In genomic region chr17:48542956-48543853, GRCh38 we compare ENCODE assay signal across 8 cellular contexts. TPM values are rescaled to one million over a fixed set of nuclear protein-coding genes. Genes with fewer than 3 reads are reported as not detected.
DNase-seq lines count a peak whose midpoint lies in the region; ATAC-seq, FAIRE-seq and TF ChIP-seq lines count a peak whose summit lies in the region.

No MANE protein-coding gene starts in this region.

- peak overlapping the region; percentile 74 for H3K9ac ChIP-seq in keratinocyte (ENCODE audit: control insufficient read depth, extremely low read depth, insufficient read depth, low read length)

- no peaks in the 10 kb centered on the region for H3K36me3 ChIP-seq in brain microvascular endothelial cell (replicated peaks)
- H3K36me3 ChIP-seq in keratinocyte (ENCODE audit: control insufficient read depth in 2 of 2, extremely low read depth in 1 of 2, insufficient read depth in 2 of 2, low read length in 2 of 2): peaks cover 0 to 3% of the 10 kb centered on the region in 2 experiments

- peak; percentile 58 for ATAC-seq in HG03066 (IDR thresholded peaks at IDR 0.05; ENCODE audit: low read depth, unreplicated experiment)

- H4K20me1 ChIP-seq in keratinocyte (ENCODE audit: control insufficient read depth, extremely low read depth, insufficient read depth, low read length): no peaks in the 10 kb centered on the region

- no peak for FAIRE-seq in keratinocyte (lab: Jason Lieb, UNC)

- H3K4me1 ChIP-seq in keratinocyte (ENCODE audit: control insufficient read depth, extremely low read depth, insufficient read depth, low read length): peaks cover 24% of the 10 kb centered on the region

- peaks cover 81% of the 10 kb centered on the region for H3K27me3 ChIP-seq in brain microvascular endothelial cell (replicated peaks)
- peaks cover 24% of the 10 kb centered on the region for H3K27me3 ChIP-seq in keratinocyte (ENCODE audit: control insufficient read depth, extremely low read depth, insufficient read depth, low read length)

- dilution Hi-C loops in keratinocyte (cut with MboI; ENCODE audit: extremely low pct_ligation_motif_present, low sequenced_read_pairs): no loop called here

- H3K4me3 ChIP-seq in GM12875 (ENCODE audit: low read depth, low read length) (peak overlapping the region; percentile 80), brain microvascular endothelial cell (ENCODE audit: low read depth, low read length) (peak overlapping the region; percentile 75), keratinocyte (ENCODE audit: control insufficient read depth in 2 of 3, extremely low read depth in 1 of 3, insufficient read depth in 2 of 3, low read depth in 1 of 3, low read length in 3 of 3) (peak overlapping the region; percentile 54 to 76 (median 73))

- TF ChIP-seq CTCF in GM12875 (IDR thresholded peaks at IDR 0.05; ENCODE audit: borderline replicate concordance, insufficient read depth, low read depth, low read length) (peak; percentile 26; the same call in 1 of the 2 replicates), brain microvascular endothelial cell (IDR thresholded peaks at IDR 0.05; ENCODE audit: low read depth, low read length, missing control alignments) (no peak), keratinocyte (optimal IDR thresholded peaks at IDR 0.05 in 1 of 3, IDR thresholded peaks at IDR 0.05 in 1 of 3, conservative IDR thresholded peaks at IDR 0.05 in 1 of 3; ENCODE audit: extremely low read depth in 1 of 3, insufficient read depth in 2 of 3, low read length in 3 of 3) (peak; percentile 6 to 23 (median 20))

- H3K9me1 ChIP-seq in keratinocyte (ENCODE audit: control insufficient read depth, extremely low read depth, insufficient read depth, low read length): no peaks in the 10 kb centered on the region

- peaks cover 13% of the 10 kb centered on the region for H3K79me2 ChIP-seq in keratinocyte (ENCODE audit: control insufficient read depth, insufficient read depth, low read length)

- in situ Hi-C loops in brain microvascular endothelial cell (cut with HindIII; ENCODE audit: low pct_ligation_motif_present, low sequenced_read_pairs): no loop called here

- peak overlapping the region; percentile 80 for H2AFZ ChIP-seq in keratinocyte (ENCODE audit: control insufficient read depth, low read length)

- no peak overlapping the region for H3K27ac ChIP-seq in brain microvascular endothelial cell
- peak overlapping the region; percentile 60 for H3K27ac ChIP-seq in keratinocyte (ENCODE audit: control insufficient read depth, insufficient read depth, low read length)

- peak; percentile 62 for DNase-seq in T1000 (lab: John Stamatoyannopoulos, UW)
- peak; percentile 4 for DNase-seq in brain microvascular endothelial cell
- peak; percentile 57 for DNase-seq in keratinocyte (ENCODE audit: low read depth, low spot score)
- peak; percentile 44 to 49 for DNase-seq in stimulated activated CD4-positive, alpha-beta T cell treated with anti-CD3 and anti-CD28 coated beads, Interleukin-2, amount 100 ng/mL, for 48 hours
- DNase-seq in LoVo (ENCODE audit: low spot score): no peak
- no peak for DNase-seq in anterior cingulate cortex (lab: John Stamatoyannopoulos, UW)

- no peaks in the 10 kb centered on the region for H3K9me3 ChIP-seq in keratinocyte (ENCODE audit: control insufficient read depth, low read depth, low read length)

- peak overlapping the region; percentile 77 for H3K4me2 ChIP-seq in keratinocyte (ENCODE audit: control insufficient read depth, extremely low read depth, insufficient read depth, low read depth, low read length)

RNA-seq across cellular contexts. Expression of gene HOXB2, which starts 1.7 kb away (rescaled TPM):
- 3.0 to 5.7 TPM (median 3.8 TPM) in 3 replicates for polyA plus RNA-seq in keratinocyte
- not detected for polyA plus RNA-seq in keratinocyte (2011; ENCODE audit: low read depth)
- 4.2 and 4.6 TPM in 2 replicates for polyA plus RNA-seq in keratinocyte (2011; cell fraction: cytosol; rRNA removed)
- 7.0 and 9.2 TPM in 2 replicates for polyA plus RNA-seq in keratinocyte (2011; cell fraction: nucleus; rRNA removed)
- polyA plus RNA-seq in keratinocyte (2012; ENCODE audit: low replicate concordance): 1.9 and 7.8 TPM in 2 replicates
- polyA minus RNA-seq in keratinocyte: 0.33 to 1.6 TPM (median 0.58 TPM) in 3 replicates
- polyA minus RNA-seq in keratinocyte (2011; cell fraction: cytosol; rRNA and poly(A)+ RNA removed): 3.3 TPM
- polyA minus RNA-seq in keratinocyte (2011; cell fraction: nucleus; rRNA and poly(A)+ RNA removed): 0.53 and 0.85 TPM in 2 replicates

RNA-seq across cellular contexts. Expression of gene HOXB1, which starts 12.4 kb away (rescaled TPM):
- not detected in 3 replicates for polyA plus RNA-seq in keratinocyte
- polyA plus RNA-seq in keratinocyte (2011; ENCODE audit: low read depth): not detected
- polyA plus RNA-seq in keratinocyte (2011; cell fraction: cytosol; rRNA removed): not detected in 2 replicates
- not detected in 2 replicates for polyA plus RNA-seq in keratinocyte (2011; cell fraction: nucleus; rRNA removed)
- not detected in 2 replicates for polyA plus RNA-seq in keratinocyte (2012; ENCODE audit: low replicate concordance)
- not detected in 3 replicates for polyA minus RNA-seq in keratinocyte
- polyA minus RNA-seq in keratinocyte (2011; cell fraction: cytosol; rRNA and poly(A)+ RNA removed): not detected
- polyA minus RNA-seq in keratinocyte (2011; cell fraction: nucleus; rRNA and poly(A)+ RNA removed): not detected in 2 replicates

RNA-seq across cellular contexts. Expression of gene HOXB4, which starts 34.9 kb away (rescaled TPM):
- polyA plus RNA-seq in keratinocyte: 0.46 to 0.89 TPM (median 0.59 TPM) in 3 replicates
- 0.11 TPM for polyA plus RNA-seq in keratinocyte (2011; ENCODE audit: low read depth)
- 0.46 and 0.55 TPM in 2 replicates for polyA plus RNA-seq in keratinocyte (2011; cell fraction: cytosol; rRNA removed)
- polyA plus RNA-seq in keratinocyte (2011; cell fraction: nucleus; rRNA removed): 1.4 and 1.8 TPM in 2 replicates
- 0.30 and 1.2 TPM in 2 replicates for polyA plus RNA-seq in keratinocyte (2012; ENCODE audit: low replicate concordance)
- polyA minus RNA-seq in keratinocyte: 0.19 to 0.92 TPM (median 0.30 TPM) in 3 replicates
- not detected for polyA minus RNA-seq in keratinocyte (2011; cell fraction: cytosol; rRNA and poly(A)+ RNA removed)
- 0.21 and 0.70 TPM in 2 replicates for polyA minus RNA-seq in keratinocyte (2011; cell fraction: nucleus; rRNA and poly(A)+ RNA removed)

RNA-seq across cellular contexts. Expression of gene HOXB3, which starts 46.8 kb away (rescaled TPM):
- polyA plus RNA-seq in keratinocyte: 0.63 to 1.2 TPM (median 1.1 TPM) in 3 replicates
- polyA plus RNA-seq in keratinocyte (2011; ENCODE audit: low read depth): 0.56 TPM
- 0.47 and 0.49 TPM in 2 replicates for polyA plus RNA-seq in keratinocyte (2011; cell fraction: cytosol; rRNA removed)
- polyA plus RNA-seq in keratinocyte (2011; cell fraction: nucleus; rRNA removed): 3.6 and 4.7 TPM in 2 replicates
- 0.18 and 1.8 TPM in 2 replicates for polyA plus RNA-seq in keratinocyte (2012; ENCODE audit: low replicate concordance)
- polyA minus RNA-seq in keratinocyte: 0.30 to 0.72 TPM (median 0.54 TPM) in 3 replicates
- not detected for polyA minus RNA-seq in keratinocyte (2011; cell fraction: cytosol; rRNA and poly(A)+ RNA removed)
- polyA minus RNA-seq in keratinocyte (2011; cell fraction: nucleus; rRNA and poly(A)+ RNA removed): 1.2 and 1.3 TPM in 2 replicates

RNA-seq across cellular contexts. Expression of gene HOXB5, which starts 50.4 kb away (rescaled TPM):
- 0.04 to 0.19 TPM in 2 of 3 replicates, not detected in the other for polyA plus RNA-seq in keratinocyte
- polyA plus RNA-seq in keratinocyte (2011; ENCODE audit: low read depth): not detected
- polyA plus RNA-seq in keratinocyte (2011; cell fraction: cytosol; rRNA removed): 0.04 TPM in 2 replicates
- 0.10 and 0.16 TPM in 2 replicates for polyA plus RNA-seq in keratinocyte (2011; cell fraction: nucleus; rRNA removed)
- polyA plus RNA-seq in keratinocyte (2012; ENCODE audit: low replicate concordance): 0.07 TPM in 1 of 2 replicates, not detected in the other
- polyA minus RNA-seq in keratinocyte: not detected in 3 replicates
- not detected for polyA minus RNA-seq in keratinocyte (2011; cell fraction: cytosol; rRNA and poly(A)+ RNA removed)
- not detected in 2 replicates for polyA minus RNA-seq in keratinocyte (2011; cell fraction: nucleus; rRNA and poly(A)+ RNA removed)

Comparison
In these comparisons a context has a peak if more than half of its experiments do, and no peak if none do; other contexts are left out.
1. DNase-seq: peak in T1000 (single experiment), brain microvascular endothelial cell (single experiment), keratinocyte (single experiment) and stimulated activated CD4-positive, alpha-beta T cell treated with anti-CD3 and anti-CD28 coated beads, Interleukin-2, amount 100 ng/mL, for 48 hours (2 of 2); none in LoVo (single experiment) and anterior cingulate cortex (0 of 58).
2. Peak in every context shown above with its lines, with median percentiles within 50 percentile points of each other: H3K4me3 ChIP-seq.